Comparison of ENCODE assay signal across 8 cellular contexts in the genomic region with DNA sequence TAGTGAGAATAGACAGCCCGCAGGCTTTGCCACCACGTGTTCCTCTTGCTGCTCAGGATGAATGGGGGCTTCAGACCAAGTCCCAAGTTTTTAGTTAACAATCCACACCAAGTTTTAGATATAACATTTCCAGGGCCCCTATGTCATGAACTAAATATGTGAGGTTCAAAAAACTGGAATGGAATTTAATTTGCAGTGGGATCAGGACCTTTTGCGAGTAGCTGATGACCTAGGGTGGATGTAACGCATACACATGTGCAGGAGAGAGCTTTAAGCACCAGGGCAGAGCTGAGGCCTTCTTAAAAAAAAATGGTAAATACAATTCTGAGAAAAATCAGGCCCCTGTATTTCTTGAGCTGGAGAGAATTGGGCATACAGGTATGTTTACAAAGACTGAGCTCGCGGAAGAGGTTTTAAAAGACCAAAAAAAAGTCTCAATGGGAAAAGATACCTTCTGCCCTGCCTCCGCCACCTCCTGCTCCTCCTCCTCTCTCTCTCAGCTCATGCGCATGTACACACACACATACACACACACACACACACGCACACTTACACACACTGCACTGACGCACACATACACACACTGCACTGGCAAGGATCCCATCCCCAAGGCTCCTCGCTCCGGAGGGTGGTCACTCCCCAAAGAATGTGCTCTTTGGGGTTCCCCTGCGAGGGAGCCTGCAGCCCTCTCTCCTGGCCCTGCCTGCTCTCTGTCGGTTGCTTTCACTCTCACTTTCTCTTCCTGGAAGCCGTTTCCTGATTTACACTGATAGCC. TPM values are rescaled to one million over a fixed set of nuclear protein-coding genes. Genes with fewer than 3 reads are reported as not detected.
DNase-seq lines count a peak whose midpoint lies in the region; ATAC-seq and TF ChIP-seq lines count a peak whose summit lies in the region.

No MANE protein-coding gene starts in this region.

- TF ChIP-seq CTCF in choroid plexus epithelial cell (conservative IDR thresholded peaks at IDR 0.05; ENCODE audit: low read depth, low read length), result no peak

- peak overlapping the region; percentile 77 to 87 (median 77) for H3K4me3 Mint-ChIP-seq in T-cell
- H3K4me3 Mint-ChIP-seq in stimulated activated memory B cell treated with anti-CD40 and anti-IgM and Interleukin-4, amounts not matched to agents 10 μg/mL and 1 μg/mL and 100 μg/mL, for 72 hours, result peak overlapping the region; percentile 85

- peak overlapping the region; percentile 92 for H2AFZ ChIP-seq in mesenchymal stem cell (ENCODE audit: low read depth, low read length)

- H3K27ac Mint-ChIP-seq in T-cell, result peak overlapping the region; percentile 93 to 94
- peak overlapping the region; percentile 82 for H3K27ac Mint-ChIP-seq in stimulated activated memory B cell treated with anti-CD40 and anti-IgM and Interleukin-4, amounts not matched to agents 10 μg/mL and 1 μg/mL and 100 μg/mL, for 72 hours

- H3K9me3 Mint-ChIP-seq in T-cell, result no peaks in the 10 kb centered on the region
- no peaks in the 10 kb centered on the region for H3K9me3 Mint-ChIP-seq in stimulated activated memory B cell treated with anti-CD40 and anti-IgM and Interleukin-4, amounts not matched to agents 10 μg/mL and 1 μg/mL and 100 μg/mL, for 72 hours

- H3K27me3 ChIP-seq in mesenchymal stem cell (ENCODE audit: control insufficient read depth in 1 of 2, insufficient read depth in 1 of 2, low read length in 2 of 2), result peaks cover 16 to 17% of the 10 kb centered on the region in 2 experiments

- H4K8ac ChIP-seq in mesenchymal stem cell (ENCODE audit: low read length), result peak overlapping the region; percentile 99

- peak overlapping the region in 1 of 2 experiments; percentile 70 for H2BK12ac ChIP-seq in mesenchymal stem cell (ENCODE audit: low read length in 2 of 2)

- peak in 27 of 34 experiments; percentile 3 to 55 (median 16) for DNase-seq in T-cell
- peak; percentile 79 for DNase-seq in choroid plexus epithelial cell (ENCODE audit: low read depth)
- peak; percentile 58 for DNase-seq in mesenchymal stem cell
- DNase-seq in cerebellum (ENCODE audit: low spot score), result no peak
- DNase-seq in inferior parietal cortex (ENCODE audit: extremely low spot score), result no peak

- peak overlapping the region; percentile 52 for H3K4me2 ChIP-seq in mesenchymal stem cell (ENCODE audit: low read length, poor library complexity, severe bottlenecking)

- CTCF ChIA-PET in T-cell (lab: Charles Lee), result interaction anchor here in 1 of 2 donors (1.1 kb wide), 1 partner anchor 18 kb away, joined by 3 read pairs; no protein-coding TSS in a partner anchor

- peak overlapping the region; percentile 94 for H4K91ac ChIP-seq in mesenchymal stem cell (ENCODE audit: low read length)

- 44% methylated on average over 15 of the region's 15 CpGs for WGBS in mesenchymal stem cell

- H2BK120ac ChIP-seq in mesenchymal stem cell (ENCODE audit: low read depth, low read length), result no peak overlapping the region

- H2BK15ac ChIP-seq in mesenchymal stem cell (ENCODE audit: low read depth, poor library complexity, severe bottlenecking), result no peak overlapping the region

- POLR2A ChIA-PET in T-cell (lab: Charles Lee), result no interaction called here

- peaks cover 0 to 6% of the 10 kb centered on the region in 2 donors for H3K27me3 Mint-ChIP-seq in T-cell
- H3K27me3 Mint-ChIP-seq in stimulated activated memory B cell treated with anti-CD40 and anti-IgM and Interleukin-4, amounts not matched to agents 10 μg/mL and 1 μg/mL and 100 μg/mL, for 72 hours, result no peaks in the 10 kb centered on the region

- H3K4me3 ChIP-seq in choroid plexus epithelial cell (ENCODE audit: low read depth, low read length), result peak overlapping the region; percentile 73
- H3K4me3 ChIP-seq in mesenchymal stem cell (ENCODE audit: insufficient read depth in 1 of 2, low read depth in 1 of 2, low read length in 2 of 2), result peak overlapping the region; percentile 46 to 85

- no peaks in the 10 kb centered on the region for H3K9me3 ChIP-seq in mesenchymal stem cell (ENCODE audit: control insufficient read depth, low read length)

- no peak overlapping the region for H2BK5ac ChIP-seq in mesenchymal stem cell (ENCODE audit: low read depth, low read length, poor library complexity, severe bottlenecking)

- H3K4me1 Mint-ChIP-seq in T-cell, result peaks cover 18 to 23% (median 20%) of the 10 kb centered on the region in 3 donors
- H3K4me1 Mint-ChIP-seq in stimulated activated memory B cell treated with anti-CD40 and anti-IgM and Interleukin-4, amounts not matched to agents 10 μg/mL and 1 μg/mL and 100 μg/mL, for 72 hours, result peaks cover 12% of the 10 kb centered on the region

- ATAC-seq in GM18519 (IDR thresholded peaks at IDR 0.05; ENCODE audit: low FRiP score, unreplicated experiment), result peak; percentile 88
- peak; percentile 84 for ATAC-seq in HG02870 (IDR thresholded peaks at IDR 0.05; ENCODE audit: unreplicated experiment)
- ATAC-seq in T-cell (replicated peaks in 1 of 4), result peak; percentile 81 to 90 (median 84)
- peak; percentile 77 for ATAC-seq in stimulated activated memory B cell treated with anti-CD40 and anti-IgM and Interleukin-4, amounts not matched to agents 10 μg/mL and 1 μg/mL and 100 μg/mL, for 72 hours

- H3K4ac ChIP-seq in mesenchymal stem cell (ENCODE audit: low read depth in 1 of 2, low read length in 2 of 2), result no peak overlapping the region

- no peak overlapping the region for H2AK5ac ChIP-seq in mesenchymal stem cell (ENCODE audit: low read length, severe bottlenecking)

- peak overlapping the region; percentile 75 to 84 for H3K18ac ChIP-seq in mesenchymal stem cell (ENCODE audit: low read depth in 1 of 2, low read length in 2 of 2)

- H3K23ac ChIP-seq in mesenchymal stem cell (ENCODE audit: low read length in 2 of 2), result no peak overlapping the region

- peak overlapping the region; percentile 12 for H3K27ac ChIP-seq in mesenchymal stem cell (ENCODE audit: low read length, poor library complexity, severe bottlenecking)

- peak overlapping the region in 1 of 2 experiments; percentile 78 for H3K14ac ChIP-seq in mesenchymal stem cell (ENCODE audit: low read length in 2 of 2)

- no peaks in the 10 kb centered on the region for H3K79me1 ChIP-seq in mesenchymal stem cell (replicated peaks; ENCODE audit: low read length, poor library complexity, severe bottlenecking)

- H3K36me3 Mint-ChIP-seq in T-cell, result no peaks in the 10 kb centered on the region
- no peaks in the 10 kb centered on the region for H3K36me3 Mint-ChIP-seq in stimulated activated memory B cell treated with anti-CD40 and anti-IgM and Interleukin-4, amounts not matched to agents 10 μg/mL and 1 μg/mL and 100 μg/mL, for 72 hours

- H3K4me1 ChIP-seq in mesenchymal stem cell (ENCODE audit: control insufficient read depth, insufficient read depth, low read depth, low read length), result peaks cover 3% of the 10 kb centered on the region

- H3K9ac ChIP-seq in mesenchymal stem cell (ENCODE audit: low read length), result peak overlapping the region; percentile 90

- no peaks in the 10 kb centered on the region for H3K36me3 ChIP-seq in mesenchymal stem cell (ENCODE audit: control insufficient read depth in 1 of 2, insufficient read depth in 2 of 2, low read depth in 1 of 2, low read length in 2 of 2)

RNA-seq across cellular contexts. Expression of a gene that starts 48.2 kb away (rescaled TPM):
- total RNA-seq in T-cell (10 to 100 TPM; 40.3 to 97.2 (median 79.4) TPM), cerebellum (68.7 TPM)
- 28.5 TPM for polyA plus RNA-seq in mesenchymal stem cell (2013, experiment 1 of 2)
- polyA plus RNA-seq in mesenchymal stem cell (2013, experiment 2 of 2), result 29.2 TPM

Comparison
In these comparisons a context has a peak if more than half of its experiments do, and no peak if none do; other contexts are left out.
1. DNase-seq: peak in T-cell (27 of 34), choroid plexus epithelial cell (single experiment) and mesenchymal stem cell (single experiment); none in cerebellum (single experiment) and inferior parietal cortex (single experiment).
2. Peak in every context shown above with its lines, with median percentiles within 50 percentile points of each other: ATAC-seq.